8 cellular contexts compared by ENCODE assay signal in the genomic region with DNA sequence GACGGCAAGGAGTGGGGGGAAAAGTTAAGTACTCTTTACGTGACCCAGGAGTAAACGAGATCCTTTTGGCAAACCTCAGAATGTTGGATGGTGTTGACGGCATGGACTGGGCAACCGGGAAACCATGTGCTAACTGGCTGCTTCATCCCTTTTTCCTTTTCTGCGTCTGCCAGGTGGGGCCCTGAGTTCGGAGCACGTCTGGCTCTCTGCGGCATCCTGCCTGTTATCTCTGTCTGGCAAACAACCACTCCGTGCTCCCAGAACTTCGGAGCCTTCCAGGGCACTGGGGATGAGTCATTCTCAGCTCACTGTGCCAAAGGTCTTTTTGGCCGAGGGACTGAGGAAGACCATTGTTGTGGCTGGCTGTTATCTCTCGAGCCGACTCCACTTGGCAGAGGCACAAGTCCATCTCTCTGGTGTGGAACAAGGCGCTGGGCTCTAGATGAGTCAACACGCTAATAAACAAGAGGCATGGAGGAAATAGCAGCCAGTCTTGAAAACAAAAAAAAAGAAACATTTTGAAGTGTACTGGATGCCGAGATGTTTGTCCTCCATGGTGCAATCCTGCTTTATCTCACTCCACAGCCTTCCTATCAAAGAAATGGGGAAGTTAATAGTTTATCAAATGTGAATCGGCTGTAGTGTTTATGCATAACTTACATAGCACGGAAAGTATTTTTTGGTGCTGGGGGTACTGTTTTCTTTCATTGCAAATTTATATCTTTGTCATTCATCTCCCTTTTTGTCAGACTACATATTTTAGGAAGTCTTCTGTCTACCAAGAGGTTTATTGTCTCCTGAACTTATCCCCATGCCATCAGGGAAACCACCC.
DNase-seq lines count a peak whose midpoint lies in the region; ATAC-seq and TF ChIP-seq lines count a peak whose summit lies in the region.

No MANE protein-coding gene starts in this region.

- peaks cover 19% of the 10 kb centered on the region for H3K27me3 Mint-ChIP-seq in stimulated activated memory B cell treated with anti-CD40 and anti-IgM and Interleukin-4, amounts not matched to agents 10 μg/mL and 1 μg/mL and 100 μg/mL, for 72 hours
- H3K27me3 Mint-ChIP-seq in activated CD4-positive, alpha-beta T cell treated with anti-CD3 and anti-CD28 coated beads, Interleukin-2, amount 10 ng/mL, durations not matched to agents 7 days and 5 days: peaks cover 21% of the 10 kb centered on the region
- peaks cover 20% of the 10 kb centered on the region for H3K27me3 Mint-ChIP-seq in activated CD8-positive, alpha-beta T cell treated with anti-CD3 and anti-CD28 coated beads, Interleukin-2, amount 10 ng/mL, durations not matched to agents 7 days and 5 days (ENCODE audit: low read depth)

- no peak overlapping the region for H3K27ac ChIP-seq in IMR-90 (ENCODE audit: insufficient read depth, low read length)
- peak overlapping the region; percentile 14 to 32 for H3K27ac ChIP-seq in ascending aorta
- H3K27ac ChIP-seq in Karpas-422 (ENCODE audit: low read length): no peak overlapping the region

- H4K20me1 ChIP-seq in IMR-90 (ENCODE audit: insufficient read depth, low read length): no peaks in the 10 kb centered on the region
- no peaks in the 10 kb centered on the region for H4K20me1 ChIP-seq in Karpas-422 (ENCODE audit: insufficient read depth, low read depth, low read length)

- no peak overlapping the region for H4K91ac ChIP-seq in IMR-90 (ENCODE audit: insufficient read depth, low read depth, low read length)

- H3K4me2 ChIP-seq in IMR-90 (ENCODE audit: low read depth, low read length): peak overlapping the region; percentile 65
- H3K4me2 ChIP-seq in Karpas-422 (ENCODE audit: low read depth, low read length, poor library complexity, severe bottlenecking): no peak overlapping the region

- H3K9ac ChIP-seq in IMR-90 (ENCODE audit: low read depth, low read length): no peak overlapping the region
- H3K9ac ChIP-seq in Karpas-422 (ENCODE audit: low read length): no peak overlapping the region

- TF ChIP-seq CTCF in IMR-90 (conservative IDR thresholded peaks at IDR 0.05; ENCODE audit: low read depth, low read length) (no peak), ascending aorta (IDR thresholded peaks at IDR 0.05) (no peak)

- POLR2A ChIA-PET in IMR-90 (lab: Charles Lee; ENCODE audit: unreplicated experiment): no interaction called here
- POLR2A ChIA-PET in activated CD4-positive, alpha-beta T cell treated with anti-CD3 and anti-CD28 coated beads, Interleukin-2, amount 10 ng/mL, durations not matched to agents 7 days and 5 days (lab: Charles Lee): no interaction called here
- POLR2A ChIA-PET in activated CD8-positive, alpha-beta T cell treated with anti-CD3 and anti-CD28 coated beads, Interleukin-2, amount 10 ng/mL, durations not matched to agents 7 days and 5 days (lab: Charles Lee): no interaction called here

- in situ Hi-C loops in IMR-90 (cut with MboI; ENCODE audit: low sequenced_read_pairs): no loop called here

- H3K36me3 ChIP-seq in IMR-90 (ENCODE audit: control insufficient read depth, insufficient read depth, low read length): no peaks in the 10 kb centered on the region
- H3K36me3 ChIP-seq in ascending aorta: no peaks in the 10 kb centered on the region
- H3K36me3 ChIP-seq in Karpas-422 (ENCODE audit: insufficient read depth, low read length): no peaks in the 10 kb centered on the region

- peaks cover 8% of the 10 kb centered on the region for H3K9me1 ChIP-seq in IMR-90 (ENCODE audit: insufficient read depth, low read length)

- no peak overlapping the region for H3K14ac ChIP-seq in IMR-90 (replicated peaks; ENCODE audit: low read depth, low read length)

- H3K4me1 Mint-ChIP-seq in stimulated activated memory B cell treated with anti-CD40 and anti-IgM and Interleukin-4, amounts not matched to agents 10 μg/mL and 1 μg/mL and 100 μg/mL, for 72 hours: peaks cover 34% of the 10 kb centered on the region
- no peaks in the 10 kb centered on the region for H3K4me1 Mint-ChIP-seq in activated CD4-positive, alpha-beta T cell treated with anti-CD3 and anti-CD28 coated beads, Interleukin-2, amount 10 ng/mL, durations not matched to agents 7 days and 5 days
- peaks cover 7% of the 10 kb centered on the region for H3K4me1 Mint-ChIP-seq in activated CD8-positive, alpha-beta T cell treated with anti-CD3 and anti-CD28 coated beads, Interleukin-2, amount 10 ng/mL, durations not matched to agents 7 days and 5 days (ENCODE audit: low read depth)

- peak overlapping the region; percentile 67 for H2AFZ ChIP-seq in IMR-90 (replicated peaks; ENCODE audit: low read length, poor library complexity)
- H2AFZ ChIP-seq in Karpas-422 (ENCODE audit: low read length): no peak overlapping the region

- peaks cover 6% of the 10 kb centered on the region for H3K36me3 Mint-ChIP-seq in stimulated activated memory B cell treated with anti-CD40 and anti-IgM and Interleukin-4, amounts not matched to agents 10 μg/mL and 1 μg/mL and 100 μg/mL, for 72 hours
- H3K36me3 Mint-ChIP-seq in activated CD4-positive, alpha-beta T cell treated with anti-CD3 and anti-CD28 coated beads, Interleukin-2, amount 10 ng/mL, durations not matched to agents 7 days and 5 days (ENCODE audit: low read depth): no peaks in the 10 kb centered on the region
- no peaks in the 10 kb centered on the region for H3K36me3 Mint-ChIP-seq in activated CD8-positive, alpha-beta T cell treated with anti-CD3 and anti-CD28 coated beads, Interleukin-2, amount 10 ng/mL, durations not matched to agents 7 days and 5 days (ENCODE audit: low read depth)

- ATAC-seq in IMR-90 (ENCODE audit: low read depth): peak; percentile 94
- peak; percentile 32 for ATAC-seq in stimulated activated memory B cell treated with anti-CD40 and anti-IgM and Interleukin-4, amounts not matched to agents 10 μg/mL and 1 μg/mL and 100 μg/mL, for 72 hours
- ATAC-seq in activated CD8-positive, alpha-beta T cell treated with anti-CD3 and anti-CD28 coated beads, Interleukin-2, amount 10 ng/mL, durations not matched to agents 7 days and 5 days: no peak

- H3K27ac Mint-ChIP-seq in stimulated activated memory B cell treated with anti-CD40 and anti-IgM and Interleukin-4, amounts not matched to agents 10 μg/mL and 1 μg/mL and 100 μg/mL, for 72 hours: peak overlapping the region; percentile 48
- H3K27ac Mint-ChIP-seq in activated CD4-positive, alpha-beta T cell treated with anti-CD3 and anti-CD28 coated beads, Interleukin-2, amount 10 ng/mL, durations not matched to agents 7 days and 5 days: no peak overlapping the region
- H3K27ac Mint-ChIP-seq in activated CD8-positive, alpha-beta T cell treated with anti-CD3 and anti-CD28 coated beads, Interleukin-2, amount 10 ng/mL, durations not matched to agents 7 days and 5 days: no peak overlapping the region

- no peaks in the 10 kb centered on the region for H3K79me2 ChIP-seq in Karpas-422 (ENCODE audit: low read length)

- H3K9me3 ChIP-seq in IMR-90 (ENCODE audit: control insufficient read depth, insufficient read depth, low read length) (peaks cover 2% of the 10 kb centered on the region), ascending aorta (no peaks in the 10 kb centered on the region), Karpas-422 (ENCODE audit: low read length) (no peaks in the 10 kb centered on the region)

- H4K5ac ChIP-seq in IMR-90 (ENCODE audit: low read depth, low read length): no peak overlapping the region

- no peak overlapping the region for H3K23ac ChIP-seq in IMR-90 (ENCODE audit: low read depth, low read length)

- no TSS peak for BruUV-seq in IMR-90 (replicated peaks; lab: Mats Ljungman, UMichigan)

- H3K4me1 ChIP-seq in IMR-90 (ENCODE audit: control insufficient read depth, insufficient read depth, low read length): peaks cover 2% of the 10 kb centered on the region; the same call in 1 of the 2 replicates
- H3K4me1 ChIP-seq in ascending aorta: no peaks in the 10 kb centered on the region
- H3K4me1 ChIP-seq in Karpas-422 (ENCODE audit: low read length): no peaks in the 10 kb centered on the region

- H4K8ac ChIP-seq in IMR-90 (ENCODE audit: low read depth in 2 of 2, low read length in 2 of 2): no peak overlapping the region

- TF ChIP-seq RAD21 in IMR-90 (IDR thresholded peaks at IDR 0.05; ENCODE audit: low read length): no peak

- no peak overlapping the region for H2BK20ac ChIP-seq in IMR-90 (ENCODE audit: low read depth, low read length)

- CTCF ChIA-PET in IMR-90 (lab: Yijun Ruan, JAX): no interaction called here
- CTCF ChIA-PET in activated CD4-positive, alpha-beta T cell treated with anti-CD3 and anti-CD28 coated beads, Interleukin-2, amount 10 ng/mL, durations not matched to agents 7 days and 5 days (lab: Charles Lee): interaction anchor here (0.5 kb wide), 1 partner anchor 1844 kb away, joined by 4 read pairs; no protein-coding TSS in a partner anchor
- CTCF ChIA-PET in activated CD8-positive, alpha-beta T cell treated with anti-CD3 and anti-CD28 coated beads, Interleukin-2, amount 10 ng/mL, durations not matched to agents 7 days and 5 days (lab: Charles Lee): no interaction called here

- H2BK5ac ChIP-seq in IMR-90 (ENCODE audit: low read depth, low read length, poor library complexity, severe bottlenecking): no peak overlapping the region

- no peak overlapping the region for H2BK15ac ChIP-seq in IMR-90 (ENCODE audit: low read depth, low read length)

- H3K4ac ChIP-seq in IMR-90 (ENCODE audit: low read depth, low read length): no peak overlapping the region; the same call in 1 of the 2 replicates

- TF ChIP-seq POLR2A in IMR-90 (IDR thresholded peaks at IDR 0.05; ENCODE audit: low read depth, low read length): no peak

- intact Hi-C loops in IMR-90 (cut with micrococcal nuclease): loop anchor here (5.0 kb wide), 1 partner anchor 63 kb away; a partner anchor contains a TSS
- intact Hi-C loops in ascending aorta (cut with DNase I): no loop called here

- H3K79me1 ChIP-seq in IMR-90 (ENCODE audit: low read depth in 1 of 2, low read length in 2 of 2): no peaks in the 10 kb centered on the region

- H2BK120ac ChIP-seq in IMR-90 (ENCODE audit: low read depth, low read length): no peak overlapping the region

- no peak overlapping the region for H3K56ac ChIP-seq in IMR-90 (ENCODE audit: extremely low read depth, insufficient read depth, low read length)

- no peak overlapping the region for H2AK9ac ChIP-seq in IMR-90 (replicated peaks; ENCODE audit: low read depth, low read length, poor library complexity)

- DNase-seq in DMS53 (lab: John Stamatoyannopoulos, UW): peak; percentile 89
- peak; percentile 92 for DNase-seq in IMR-90
- peak; percentile 9 to 84 for DNase-seq in ascending aorta (ENCODE audit: low spot score in 2 of 2)
- DNase-seq in iPS-NIHi7 (ENCODE audit: extremely low spot score): peak; percentile 55
- DNase-seq in Karpas-422: no peak
- no peak for DNase-seq in activated CD4-positive, alpha-beta T cell treated with anti-CD3 and anti-CD28 coated beads, Interleukin-2, amount 10 ng/mL, durations not matched to agents 7 days and 5 days
- DNase-seq in activated CD8-positive, alpha-beta T cell treated with anti-CD3 and anti-CD28 coated beads, Interleukin-2, amount 10 ng/mL, durations not matched to agents 7 days and 5 days: no peak

- dilution Hi-C loops in IMR-90 (cut with HindIII; ENCODE audit: low sequenced_read_pairs, unreplicated experiment): no loop called here

- H3K9me3 Mint-ChIP-seq in stimulated activated memory B cell treated with anti-CD40 and anti-IgM and Interleukin-4, amounts not matched to agents 10 μg/mL and 1 μg/mL and 100 μg/mL, for 72 hours: peaks cover 3% of the 10 kb centered on the region
- H3K9me3 Mint-ChIP-seq in activated CD4-positive, alpha-beta T cell treated with anti-CD3 and anti-CD28 coated beads, Interleukin-2, amount 10 ng/mL, durations not matched to agents 7 days and 5 days: peaks cover 5% of the 10 kb centered on the region
- H3K9me3 Mint-ChIP-seq in activated CD8-positive, alpha-beta T cell treated with anti-CD3 and anti-CD28 coated beads, Interleukin-2, amount 10 ng/mL, durations not matched to agents 7 days and 5 days (ENCODE audit: insufficient read depth): peaks cover 7% of the 10 kb centered on the region

- no peak overlapping the region for H3K18ac ChIP-seq in IMR-90 (ENCODE audit: low read depth, low read length)

- H3K4me3 ChIP-seq in IMR-90 (ENCODE audit: insufficient read depth, low read depth, low read length) (peak overlapping the region; percentile 3; the same call in 1 of the 2 replicates), ascending aorta (peak overlapping the region; percentile 14 to 49), Karpas-422 (ENCODE audit: low read length) (no peak overlapping the region)

- no peaks in the 10 kb centered on the region for H3K27me3 ChIP-seq in IMR-90 (ENCODE audit: control insufficient read depth, insufficient read depth, low read length)
- H3K27me3 ChIP-seq in ascending aorta: no peaks in the 10 kb centered on the region
- H3K27me3 ChIP-seq in Karpas-422 (ENCODE audit: low read length): no peaks in the 10 kb centered on the region

- H3K9me2 ChIP-seq in Karpas-422 (replicated peaks; ENCODE audit: insufficient read depth, low read length): no peaks in the 10 kb centered on the region

- 30% methylated on average over 3 of the region's 19 CpGs; no CpG with 5 or more reads in 1 of the 2 experiments for WGBS in IMR-90 (ENCODE audit: extremely low coverage in 2 of 2, insufficient read length in 1 of 2), 2 experiments

- peak overlapping the region; percentile 54 for H3K4me3 Mint-ChIP-seq in stimulated activated memory B cell treated with anti-CD40 and anti-IgM and Interleukin-4, amounts not matched to agents 10 μg/mL and 1 μg/mL and 100 μg/mL, for 72 hours
- no peak overlapping the region for H3K4me3 Mint-ChIP-seq in activated CD4-positive, alpha-beta T cell treated with anti-CD3 and anti-CD28 coated beads, Interleukin-2, amount 10 ng/mL, durations not matched to agents 7 days and 5 days
- no peak overlapping the region for H3K4me3 Mint-ChIP-seq in activated CD8-positive, alpha-beta T cell treated with anti-CD3 and anti-CD28 coated beads, Interleukin-2, amount 10 ng/mL, durations not matched to agents 7 days and 5 days

- no peak overlapping the region for H2AK5ac ChIP-seq in IMR-90 (ENCODE audit: low read depth, low read length)

Comparison
In these comparisons a context has a peak if more than half of its experiments do, and no peak if none do; other contexts are left out.
1. DNase-seq: peak in DMS53 (single experiment), IMR-90 (single experiment), ascending aorta (2 of 2) and iPS-NIHi7 (single experiment); none in Karpas-422 (single experiment), activated CD4-positive, alpha-beta T cell treated with anti-CD3 and anti-CD28 coated beads, Interleukin-2, amount 10 ng/mL, durations not matched to agents 7 days and 5 days (single experiment) and activated CD8-positive, alpha-beta T cell treated with anti-CD3 and anti-CD28 coated beads, Interleukin-2, amount 10 ng/mL, durations not matched to agents 7 days and 5 days (single experiment).
2. H3K27ac ChIP-seq: peak in ascending aorta (2 of 2); none in IMR-90 (single experiment) and Karpas-422 (single experiment).